26 cellular contexts compared by ENCODE assay signal in the genomic region with DNA sequence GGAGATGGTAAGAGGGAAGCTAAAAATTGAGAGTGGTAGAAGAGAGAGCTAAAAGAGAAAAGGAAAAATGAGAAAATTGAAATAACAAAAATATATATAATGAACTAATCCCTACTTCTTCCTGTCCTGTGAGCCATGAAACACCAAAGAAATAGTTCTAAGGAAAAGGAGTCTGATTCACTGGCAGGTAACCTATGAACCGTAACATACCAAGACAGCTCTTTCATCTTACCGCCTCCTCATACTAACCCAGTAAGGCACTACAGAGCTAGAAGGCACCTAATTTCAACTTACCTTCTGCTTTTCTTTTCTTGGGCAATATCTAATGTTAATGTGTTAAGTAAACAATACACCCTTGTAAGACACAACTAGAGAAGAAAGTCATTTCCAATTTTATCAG.
"Had no signal": no experiment of that assay in that cellular context is flagged by ENCODE, and none has a peak within 500 bp of the region (broad histone marks: within the 10 kb centered on the region; RNA-seq: fewer than 3 reads in every experiment).

No MANE protein-coding gene starts in this region.

- H3K27me3 ChIP-seq: ovary, right atrium auricular region, suprapubic skin, transverse colon, upper lobe of right lung, uterus had no signal

- H3K4me3 ChIP-seq: coronary artery, lower lobe of right lung, ovary, right atrium auricular region, smooth muscle cell, suprapubic skin, transverse colon, upper lobe of right lung, uterus had no signal

- H3K36me3 Mint-ChIP-seq: naive thymus-derived CD8-positive, alpha-beta T cell had no signal

- H3K9me3 Mint-ChIP-seq: effector memory CD8-positive, alpha-beta T cell; naive thymus-derived CD8-positive, alpha-beta T cell; stimulated activated naive CD8-positive, alpha-beta T cell treated with anti-CD3 and anti-CD28 coated beads, Interleukin-15, amount 100 ng/mL, for 72 hours had no signal

- H3K36me3 ChIP-seq: lower lobe of right lung, ovary, right atrium auricular region, suprapubic skin, transverse colon, upper lobe of right lung, uterus had no signal

- H3K9me3 ChIP-seq: lower lobe of right lung, ovary, right atrium auricular region, suprapubic skin, transverse colon, upper lobe of right lung, uterus had no signal

- H3K27me3 Mint-ChIP-seq: effector memory CD8-positive, alpha-beta T cell; naive thymus-derived CD8-positive, alpha-beta T cell; progenitor cell of endocrine pancreas; stimulated activated naive CD8-positive, alpha-beta T cell treated with anti-CD3 and anti-CD28 coated beads, Interleukin-15, amount 100 ng/mL, for 72 hours had no signal

- H3K4me3 Mint-ChIP-seq: effector memory CD8-positive, alpha-beta T cell; naive thymus-derived CD8-positive, alpha-beta T cell; stimulated activated naive CD8-positive, alpha-beta T cell treated with anti-CD3 and anti-CD28 coated beads, Interleukin-15, amount 100 ng/mL, for 72 hours had no signal

- FAIRE-seq: endometrium, frontal cortex, keratinocyte had no signal

- H3K4me1 Mint-ChIP-seq: naive thymus-derived CD8-positive, alpha-beta T cell; stimulated activated naive CD8-positive, alpha-beta T cell treated with anti-CD3 and anti-CD28 coated beads, Interleukin-15, amount 100 ng/mL, for 72 hours had no signal

- H3K27ac ChIP-seq: coronary artery, lower lobe of right lung, ovary, right atrium auricular region, suprapubic skin, transverse colon, upper lobe of right lung, uterus had no signal

- H3K27ac Mint-ChIP-seq: effector memory CD8-positive, alpha-beta T cell; naive thymus-derived CD8-positive, alpha-beta T cell; progenitor cell of endocrine pancreas; stimulated activated naive CD8-positive, alpha-beta T cell treated with anti-CD3 and anti-CD28 coated beads, Interleukin-15, amount 100 ng/mL, for 72 hours had no signal

- H3K4me1 ChIP-seq: lower lobe of right lung, right atrium auricular region, suprapubic skin, transverse colon, upper lobe of right lung, uterus had no signal

- ATAC-seq: effector memory CD8-positive, alpha-beta T cell; left colon; left ventricle myocardium superior; lower lobe of right lung; naive thymus-derived CD8-positive, alpha-beta T cell; sciatic nerve; stimulated activated naive CD8-positive, alpha-beta T cell treated with anti-CD3 and anti-CD28 coated beads, Interleukin-15, amount 100 ng/mL, for 72 hours; upper lobe of right lung had no signal

- DNase-seq: effector memory CD8-positive, alpha-beta T cell; head of caudate nucleus; left colon; left ventricle myocardium superior; lower lobe of right lung; naive thymus-derived CD8-positive, alpha-beta T cell; occipital lobe; ovary; stimulated activated CD4-positive, alpha-beta T cell treated with anti-CD3 and anti-CD28 coated beads, Interleukin-12 subunit alpha, Interleukin-12 subunit beta, amount 100 ng/mL, for 4 hours; stimulated activated CD4-positive, alpha-beta T cell treated with anti-CD3 and anti-CD28 coated beads, Interleukin-1b, Interleukin-23, amount 100 ng/mL, for 48 hours; stimulated activated CD4-positive, alpha-beta T cell treated with anti-CD3 and anti-CD28 coated beads, Interleukin-4, amount 100 ng/mL, for 1 hour; stimulated activated CD8-positive, alpha-beta memory T cell treated with anti-CD3 and anti-CD28 coated beads, Interleukin-4, amount 100 ng/mL, for 48 hours; stimulated activated naive CD4-positive, alpha-beta T cell; stimulated activated naive CD8-positive, alpha-beta T cell treated with anti-CD3 and anti-CD28 coated beads, Interleukin-15, amount 100 ng/mL, for 72 hours; transverse colon; upper lobe of right lung; uterus had no signal
